12 cellular contexts compared by ENCODE assay signal in genomic region chr1:12593621-12594066, GRCh38. TPM values are rescaled to one million over a fixed set of nuclear protein-coding genes. Genes with fewer than 3 reads are reported as not detected.
DNase-seq lines count a peak whose midpoint lies in the region; ATAC-seq and TF ChIP-seq lines count a peak whose summit lies in the region.
"Had no signal": no experiment of that assay in that cellular context is flagged by ENCODE, and none has a peak within 500 bp of the region (broad histone marks: within the 10 kb centered on the region; RNA-seq: fewer than 3 reads in every experiment).

No MANE protein-coding gene starts in this region.

- no peak overlapping the region for H2BK20ac ChIP-seq in H9 (ENCODE audit: low read depth, low read length, poor library complexity, severe bottlenecking)

- no peak overlapping the region for H4K5ac ChIP-seq in H9 (ENCODE audit: insufficient read length, low read depth, low read length)

- H3K56ac ChIP-seq in H9 (ENCODE audit: insufficient read length, low read depth, low read length), result no peak overlapping the region

- H3K23me2 ChIP-seq in H9 (ENCODE audit: insufficient read length, low read depth, low read length, poor library complexity, severe bottlenecking), result peaks cover 13% of the 10 kb centered on the region

- H3K23ac ChIP-seq in H9 (ENCODE audit: insufficient read length, low read depth, low read length), result no peak overlapping the region

- H3K9ac ChIP-seq in H9 (ENCODE audit: extremely low read depth, insufficient read length, low read length), result no peak overlapping the region

- intact Hi-C loops in CD14-positive monocyte (cut with micrococcal nuclease), result no loop called here

- H3K4me3 ChIP-seq in fibroblast of villous mesenchyme (ENCODE audit: low read depth, low read length), result no peak overlapping the region

- no peak overlapping the region for H4K8ac ChIP-seq in H9 (replicated peaks; ENCODE audit: insufficient read length, low read depth, low read length)

- TF ChIP-seq CTCF in CD14-positive monocyte (IDR thresholded peaks at IDR 0.05) (no peak), fibroblast of villous mesenchyme (IDR thresholded peaks at IDR 0.05; ENCODE audit: insufficient read depth, low read depth, low read length) (no peak), omental fat pad (IDR thresholded peaks at IDR 0.05) (no peak), H9 (conservative IDR thresholded peaks at IDR 0.05) (no peak)

- peaks cover 6% of the 10 kb centered on the region; the same call in 1 of the 2 replicates for H3K4me1 ChIP-seq in H9 (ENCODE audit: insufficient read depth, low read length)

- no peaks in the 10 kb centered on the region; the same call in 1 of the 2 replicates for H3K27me3 ChIP-seq in H9 (ENCODE audit: insufficient read depth, low read length)

- H3K27ac ChIP-seq in H9 (ENCODE audit: insufficient read length, low read depth, low read length), result no peak overlapping the region

- peaks cover 24 to 36% (median 31%) of the 10 kb centered on the region in 3 donors for H3K27me3 Mint-ChIP-seq in CD14-positive monocyte (ENCODE audit: low read depth in 3 of 3)
- H3K27me3 Mint-ChIP-seq in H9 (ENCODE audit: low read depth), result peaks cover 25% of the 10 kb centered on the region

- DNase-seq in CD14-positive monocyte (ENCODE audit: low spot score), result no peak
- peak; percentile 82 for DNase-seq in RPMI7951 (ENCODE audit: low read depth)
- DNase-seq in fibroblast of villous mesenchyme (ENCODE audit: low read depth), result peak; percentile 92
- no peak for DNase-seq in omental fat pad (ENCODE audit: low spot score)
- no peak for DNase-seq in NCI-H510A treated with DMSO at 0.1 percent for 48 hours (lab: John Stamatoyannopoulos, UW)
- no peak for DNase-seq in H9
- no peak for DNase-seq in dermis blood vessel endothelial cell
- DNase-seq: NCI-H2029; stimulated activated CD4-positive, alpha-beta T cell treated with anti-CD3 and anti-CD28 coated beads, Interleukin-4, amount 100 ng/mL, for 24 hours had no signal

- H2BK120ac ChIP-seq in H9 (ENCODE audit: low read depth, low read length, poor library complexity, severe bottlenecking), result no peak overlapping the region

- H3K9me3 Mint-ChIP-seq in CD14-positive monocyte, result peaks cover 0 to 6% (median 0%) of the 10 kb centered on the region in 7 donors
- H3K9me3 Mint-ChIP-seq in H9, result no peaks in the 10 kb centered on the region; a peak in 1 of 5 replicates

- H3K4me3 Mint-ChIP-seq in CD14-positive monocyte (peak overlapping the region in 1 of 2 donors; percentile 64), H9 (peak overlapping the region in 1 of 2 experiments; percentile 89; a peak in 1 of 5 replicates)

- H2BK12ac ChIP-seq in H9 (ENCODE audit: insufficient read length, low read depth, low read length), result no peak overlapping the region

- H3K27ac Mint-ChIP-seq in CD14-positive monocyte, result peak overlapping the region in 4 of 7 donors; percentile 17 to 74 (median 42)
- no peak overlapping the region; a peak in 1 of 7 replicates for H3K27ac Mint-ChIP-seq in H9

- ATAC-seq in omental fat pad (ENCODE audit: low FRiP score) (peak; percentile 33), GM18861 (IDR thresholded peaks at IDR 0.05; ENCODE audit: unreplicated experiment) (no peak)

- no peaks in the 10 kb centered on the region for H3K79me1 ChIP-seq in H9 (ENCODE audit: insufficient read depth, low read depth, low read length, poor library complexity, severe bottlenecking)

- H3K9me3 ChIP-seq in H9 (ENCODE audit: control insufficient read depth, low read depth, low read length), result no peaks in the 10 kb centered on the region

- WGBS in H9 (ENCODE audit: extremely low coverage, insufficient read length, low lambda C conversion rate), result no CpG with 5 or more reads among the region's 7 CpGs

- no peak overlapping the region for H4K91ac ChIP-seq in H9 (ENCODE audit: insufficient read length, low read depth, low read length)

- no peak overlapping the region for H3K14ac ChIP-seq in H9 (ENCODE audit: insufficient read depth, low read length)

- no peak overlapping the region for H2BK15ac ChIP-seq in H9 (ENCODE audit: low read depth, low read length)

- no peak overlapping the region for H3T11ph ChIP-seq in H9 (ENCODE audit: low read length)

- H3K79me2 ChIP-seq in H9 (ENCODE audit: insufficient read depth, low read length), result no peaks in the 10 kb centered on the region

- no peaks in the 10 kb centered on the region for H4K20me1 ChIP-seq in H9 (ENCODE audit: control insufficient read depth, insufficient read depth, insufficient read length)

- H2AFZ ChIP-seq in H9 (ENCODE audit: low read length), result no peak overlapping the region

- no peak overlapping the region for H2AK5ac ChIP-seq in H9 (ENCODE audit: insufficient read length, low read length)

- H2BK5ac ChIP-seq in H9 (ENCODE audit: insufficient read length, low read length), result no peak overlapping the region

- peaks cover 4 to 21% of the 10 kb centered on the region in 2 donors for H3K36me3 Mint-ChIP-seq in CD14-positive monocyte
- H3K36me3 Mint-ChIP-seq in H9 (ENCODE audit: insufficient read depth in 1 of 3, low read depth in 3 of 3), result peaks cover 0 to 16% (median 13%) of the 10 kb centered on the region in 3 experiments; a peak in 4 of 7 replicates

- no peak overlapping the region for H3K4me2 ChIP-seq in H9 (ENCODE audit: insufficient read depth, insufficient read length, low read length)

- no peak overlapping the region for H3K18ac ChIP-seq in H9 (ENCODE audit: insufficient read length, low read depth, low read length)

- no peak overlapping the region for H3K4ac ChIP-seq in H9 (ENCODE audit: low read depth, low read length)

- H3K4me1 Mint-ChIP-seq in CD14-positive monocyte, result peaks cover 39% of the 10 kb centered on the region
- H3K4me1 Mint-ChIP-seq in H9, result peaks cover 38 to 39% of the 10 kb centered on the region in 2 experiments

RNA-seq across cellular contexts. Expression of gene DHRS3, which starts 24.4 kb away (rescaled TPM):
- under 1 TPM; 0.29 to 0.59 TPM for polyA plus RNA-seq in CD14-positive monocyte
- 22.5 and 28.8 TPM in 2 replicates for total RNA-seq in RPMI7951 (2014; rRNA removed; shearing (Covaris generic))
- total RNA-seq in fibroblast of villous mesenchyme (84.1 and 137 TPM in 2 replicates), omental fat pad (100 to 1,000 TPM; 175 to 342 (median 227) TPM), H9 (2021) (52.2 and 54.5 TPM in 2 replicates), dermis blood vessel endothelial cell (57.1 and 121 TPM in 2 replicates)

RNA-seq across cellular contexts. Expression of gene AADACL4, which starts 50.2 kb away (rescaled TPM):
- polyA plus RNA-seq in CD14-positive monocyte, result not detected
- not detected in 2 replicates for total RNA-seq in RPMI7951 (2014; rRNA removed; shearing (Covaris generic))
- 0.43 TPM in 1 of 2 replicates, not detected in the other for total RNA-seq in fibroblast of villous mesenchyme
- under 1 TPM in 1 of 4 donors, not detected in 3; 0.28 TPM for total RNA-seq in omental fat pad
- not detected in 2 replicates for total RNA-seq in H9 (2021)
- not detected in 2 replicates for total RNA-seq in dermis blood vessel endothelial cell
- total RNA-seq: T-helper 2 cell treated with Interferon-gamma antibody and Interleukin-4, amounts not matched to agents 100 ng/mL and 5 ng/mL, for 36 hours had no signal
- polyA plus RNA-seq: keratinocyte had no signal

Comparison
In these comparisons a context has a peak if more than half of its experiments do, and no peak if none do; other contexts are left out.
1. DNase-seq: peak in RPMI7951 (single experiment) and fibroblast of villous mesenchyme (single experiment); none in CD14-positive monocyte (single experiment), omental fat pad (single experiment), NCI-H510A treated with DMSO at 0.1 percent for 48 hours (single experiment), H9 (single experiment) and dermis blood vessel endothelial cell (single experiment).
2. H3K27ac Mint-ChIP-seq: peak in CD14-positive monocyte (4 of 7); none in H9 (0 of 3).